ENCODE assay signal across 1 cellular context in the genomic region with DNA sequence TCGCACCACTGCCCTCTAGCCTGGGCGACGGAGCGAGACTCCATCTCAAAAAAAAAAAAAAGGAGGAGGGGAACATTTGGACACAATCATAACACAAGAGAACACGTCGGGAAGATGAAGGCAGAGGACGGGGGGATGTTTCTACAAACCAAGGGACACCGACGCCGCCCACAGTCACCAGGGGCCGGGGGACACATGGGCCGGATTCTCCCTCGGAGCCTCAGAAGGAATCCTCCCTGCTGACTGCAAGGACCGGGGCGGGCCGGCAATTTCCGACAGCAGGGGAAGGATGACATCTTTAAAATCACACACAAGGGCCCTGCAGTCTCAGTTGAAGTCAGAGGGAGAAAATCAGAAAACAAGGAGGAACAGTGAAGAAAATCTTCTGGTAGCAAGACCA.
TF ChIP-seq lines count a peak whose summit lies in the region.

No MANE protein-coding gene starts in this region.

TF ChIP-seq in IMR-90, 13 proteins besides CTCF, POLR2A, EP300 and RAD21 (continued from another document):
- no peak for TF ChIP-seq ELK1 (IDR thresholded peaks at IDR 0.05; ENCODE audit: borderline replicate concordance, low read depth, low read length)
- no peak for TF ChIP-seq RCOR1 (IDR thresholded peaks at IDR 0.05; ENCODE audit: insufficient replicate concordance, low read length)
- no peak for TF ChIP-seq USF2 (IDR thresholded peaks at IDR 0.05; ENCODE audit: low read depth, low read length)
- no peak for TF ChIP-seq MAFK (IDR thresholded peaks at IDR 0.05; ENCODE audit: low read depth, low read length)
